In genomic region chr1:199735660-199736059, GRCh38 we compare ENCODE assay signal across 17 cellular contexts.
A peak's percentile ranks its signal among the peaks of the same experiment; 100 is the strongest.
DNase-seq lines count a peak whose midpoint lies in the region; ATAC-seq and TF ChIP-seq lines count a peak whose summit lies in the region.
"Had no signal": no experiment of that assay in that cellular context is flagged by ENCODE, and none has a peak within 500 bp of the region (broad histone marks: within the 10 kb centered on the region; RNA-seq: fewer than 3 reads in every experiment).

No MANE protein-coding gene starts in this region.

- intact Hi-C loops in IMR-90 (cut with micrococcal nuclease) (no loop called here), Caco-2 (cut with micrococcal nuclease; ENCODE audit: unreplicated experiment) (no loop called here)

- H3K4me3 Mint-ChIP-seq in WTC11 = no peak overlapping the region
- no peak overlapping the region for H3K4me3 Mint-ChIP-seq in Caco-2 (ENCODE audit: unreplicated experiment)
- H3K4me3 Mint-ChIP-seq in HFFc6 = no peak overlapping the region

- H3K79me2 ChIP-seq in ACC112 (ENCODE audit: control insufficient read depth, insufficient read depth, low read length, unreplicated experiment) = no peaks in the 10 kb centered on the region

- H4K91ac ChIP-seq in IMR-90 (ENCODE audit: insufficient read depth, low read depth, low read length) = no peak overlapping the region

- no peak overlapping the region for H2AK9ac ChIP-seq in IMR-90 (replicated peaks; ENCODE audit: low read depth, low read length, poor library complexity)

- no peak overlapping the region for H3K9ac ChIP-seq in IMR-90 (ENCODE audit: low read depth, low read length)
- H3K9ac ChIP-seq: BLaER1 had no signal

- H3K27ac Mint-ChIP-seq in WTC11 (no peak overlapping the region), Caco-2 (ENCODE audit: unreplicated experiment) (no peak overlapping the region), HFFc6 (no peak overlapping the region)

- H3K9me3 ChIP-seq in IMR-90 (ENCODE audit: control insufficient read depth, insufficient read depth, low read length) (no peaks in the 10 kb centered on the region), Caco-2 (no peaks in the 10 kb centered on the region)
- H3K9me3 ChIP-seq: BLaER1, SJSA1 had no signal

- H3K18ac ChIP-seq in IMR-90 (ENCODE audit: low read depth, low read length) = no peak overlapping the region

- H3K4me1 ChIP-seq in ACC112 (ENCODE audit: control insufficient read depth, insufficient read depth, low read length, unreplicated experiment) (no peaks in the 10 kb centered on the region), IMR-90 (ENCODE audit: control insufficient read depth, insufficient read depth, low read length) (no peaks in the 10 kb centered on the region), Caco-2 (no peaks in the 10 kb centered on the region)
- H3K4me1 ChIP-seq: BLaER1, SJSA1 had no signal

- H4K8ac ChIP-seq in IMR-90 (ENCODE audit: low read depth in 2 of 2, low read length in 2 of 2) = no peak overlapping the region

- no peak overlapping the region for H3K4ac ChIP-seq in IMR-90 (ENCODE audit: low read depth, low read length)

- H2AK5ac ChIP-seq in IMR-90 (ENCODE audit: low read depth, low read length) = no peak overlapping the region

- dilution Hi-C loops in IMR-90 (cut with HindIII; ENCODE audit: low sequenced_read_pairs, unreplicated experiment) = no loop called here

- no peak overlapping the region for H3K23ac ChIP-seq in IMR-90 (ENCODE audit: low read depth, low read length)

- H3K27ac ChIP-seq in ACC112 (ENCODE audit: low read depth, low read length) = no peak overlapping the region
- no peak overlapping the region for H3K27ac ChIP-seq in IMR-90 (ENCODE audit: insufficient read depth, low read length)
- H3K27ac ChIP-seq: BLaER1, SJSA1 had no signal

- H3K27me3 ChIP-seq in ACC112 (ENCODE audit: insufficient read depth, low read length) = no peaks in the 10 kb centered on the region
- no peaks in the 10 kb centered on the region for H3K27me3 ChIP-seq in IMR-90 (ENCODE audit: control insufficient read depth, insufficient read depth, low read length)
- H3K27me3 ChIP-seq in Caco-2 (replicated peaks; ENCODE audit: control insufficient read depth, insufficient read depth, low read length) = no peaks in the 10 kb centered on the region
- H3K27me3 ChIP-seq: BLaER1, SJSA1 had no signal

- CTCF ChIA-PET in IMR-90 (lab: Yijun Ruan, JAX) = interaction anchor here (0.7 kb wide), 1 partner anchor 39 kb away, joined by 3 read pairs; no protein-coding TSS in a partner anchor
- CTCF ChIA-PET in WTC11 (lab: Charles Lee) = no interaction called here
- CTCF ChIA-PET in Caco-2 (lab: Charles Lee) = no interaction called here

- 82% methylated on average over 2 of the region's 6 CpGs; no CpG with 5 or more reads in 1 of the 2 experiments for whole genome bisulfite sequencing in IMR-90 (ENCODE audit: extremely low coverage in 2 of 2, insufficient read length in 1 of 2), 2 experiments

- H3K4me2 ChIP-seq in IMR-90 (ENCODE audit: low read depth, low read length) = no peak overlapping the region
- H3K4me2 ChIP-seq: BLaER1 had no signal

- H2BK20ac ChIP-seq in IMR-90 (ENCODE audit: low read depth, low read length) = no peak overlapping the region

- no peak for DNase-seq in IMR-90
- DNase-seq in WTC11 (ENCODE audit: low spot score) = peak; percentile 12
- DNase-seq in left kidney (ENCODE audit: low read depth, low spot score) = peak; percentile 43
- no peak for DNase-seq in activated T-cell treated with anti-CD3 and anti-CD28 coated beads, Interleukin-2, amount 50 U/mL, for 1 hour
- DNase-seq in Caco-2 = no peak
- no peak for DNase-seq in GM13976 (ENCODE audit: low spot score)
- no peak for DNase-seq in HFFc6
- DNase-seq: DMS153, KBM-7, MV-4-11, NCI-H1417 treated with DMSO at 0.1 percent for 48 hours, NCI-H1930, NCI-H2171, NCI-H446 treated with DMSO at 0.1 percent for 48 hours had no signal

- in situ Hi-C loops in IMR-90 (cut with MboI; ENCODE audit: low sequenced_read_pairs) (no loop called here), GM13976 (cut with MboI; ENCODE audit: low sequenced_read_pairs, unreplicated experiment) (no loop called here)

- H3K79me1 ChIP-seq in IMR-90 (ENCODE audit: low read depth in 1 of 2, low read length in 2 of 2) = no peaks in the 10 kb centered on the region

- H3K4me3 ChIP-seq in ACC112 (ENCODE audit: low read depth, low read length) = no peak overlapping the region
- H3K4me3 ChIP-seq in IMR-90 (ENCODE audit: insufficient read depth, low read depth, low read length) = no peak overlapping the region
- no peak overlapping the region for H3K4me3 ChIP-seq in Caco-2 (ENCODE audit: low read depth, low read length)
- H3K4me3 ChIP-seq: BLaER1, SJSA1 had no signal

- H2BK120ac ChIP-seq in IMR-90 (ENCODE audit: low read depth, low read length) = no peak overlapping the region

- no peak overlapping the region for H2BK5ac ChIP-seq in IMR-90 (ENCODE audit: low read depth, low read length, poor library complexity, severe bottlenecking)

- no peak overlapping the region for H4K5ac ChIP-seq in IMR-90 (ENCODE audit: low read depth, low read length)

- no peaks in the 10 kb centered on the region for H3K27me3 Mint-ChIP-seq in WTC11 (ENCODE audit: low read depth)
- H3K27me3 Mint-ChIP-seq in Caco-2 (ENCODE audit: insufficient read depth, unreplicated experiment) = no peaks in the 10 kb centered on the region
- no peaks in the 10 kb centered on the region for H3K27me3 Mint-ChIP-seq in HFFc6 (ENCODE audit: insufficient read depth)

- POLR2A ChIA-PET in IMR-90 (lab: Charles Lee; ENCODE audit: unreplicated experiment) = no interaction called here
- POLR2A ChIA-PET in WTC11 (lab: Charles Lee) = no interaction called here
- POLR2A ChIA-PET in Caco-2 (lab: Charles Lee) = no interaction called here

- no peaks in the 10 kb centered on the region for H3K9me1 ChIP-seq in IMR-90 (ENCODE audit: insufficient read depth, low read length)

- BruUV-seq in IMR-90 (replicated peaks; lab: Mats Ljungman, UMichigan) = no TSS peak
- BruUV-seq in Caco-2 (replicated peaks; lab: Mats Ljungman, UMichigan) = no TSS peak

- H2AFZ ChIP-seq in ACC112 (ENCODE audit: low read length, unreplicated experiment) (peak overlapping the region; percentile 39), IMR-90 (replicated peaks; ENCODE audit: low read length, poor library complexity) (peak overlapping the region; percentile 82)

- no peak for TF ChIP-seq RAD21 in IMR-90 (IDR thresholded peaks at IDR 0.05; ENCODE audit: low read length)

- no peaks in the 10 kb centered on the region for H4K20me1 ChIP-seq in IMR-90 (ENCODE audit: insufficient read depth, low read length)
- H4K20me1 ChIP-seq: BLaER1 had no signal

- H3K56ac ChIP-seq in IMR-90 (ENCODE audit: extremely low read depth, insufficient read depth, low read length) = no peak overlapping the region

- H2BK15ac ChIP-seq in IMR-90 (ENCODE audit: low read depth, low read length) = no peak overlapping the region

- H3K36me3 Mint-ChIP-seq in WTC11 (no peaks in the 10 kb centered on the region), Caco-2 (ENCODE audit: insufficient read depth, unreplicated experiment) (no peaks in the 10 kb centered on the region), HFFc6 (ENCODE audit: low read depth) (no peaks in the 10 kb centered on the region)

- H3K14ac ChIP-seq in IMR-90 (replicated peaks; ENCODE audit: low read depth, low read length) = no peak overlapping the region

- H3K36me3 ChIP-seq in ACC112 (ENCODE audit: insufficient read depth, low read length) (no peaks in the 10 kb centered on the region), IMR-90 (ENCODE audit: control insufficient read depth, insufficient read depth, low read length) (no peaks in the 10 kb centered on the region), Caco-2 (ENCODE audit: control insufficient read depth, insufficient read depth, low read length) (no peaks in the 10 kb centered on the region)
- H3K36me3 ChIP-seq: BLaER1, SJSA1 had no signal

- peaks cover 13% of the 10 kb centered on the region for H3K4me1 Mint-ChIP-seq in WTC11
- H3K4me1 Mint-ChIP-seq in Caco-2 (ENCODE audit: low read depth, unreplicated experiment) = no peaks in the 10 kb centered on the region
- peaks cover 37% of the 10 kb centered on the region for H3K4me1 Mint-ChIP-seq in HFFc6 (ENCODE audit: low read depth)

- H3K9me3 Mint-ChIP-seq in WTC11 (peaks cover 3% of the 10 kb centered on the region; the same call in 1 of the 2 replicates), Caco-2 (ENCODE audit: unreplicated experiment) (no peaks in the 10 kb centered on the region), HFFc6 (no peaks in the 10 kb centered on the region)

- TF ChIP-seq POLR2A in IMR-90 (IDR thresholded peaks at IDR 0.05; ENCODE audit: low read depth, low read length) = no peak

- TF ChIP-seq CTCF in IMR-90 (conservative IDR thresholded peaks at IDR 0.05; ENCODE audit: low read depth, low read length) (no peak), WTC11 (IDR thresholded peaks at IDR 0.05) (no peak), Caco-2 (IDR thresholded peaks at IDR 0.05; ENCODE audit: insufficient read depth in 1 of 2, low read depth in 1 of 2, low read length in 1 of 2, severe bottlenecking in 1 of 2, unreplicated experiment in 1 of 2) (no peak), GM13976 (IDR thresholded peaks at IDR 0.05; ENCODE audit: borderline replicate concordance, control extremely low read depth, extremely low read depth, insufficient read depth, missing control alignments) (no peak), HFFc6 (IDR thresholded peaks at IDR 0.05) (no peak)

- ATAC-seq in IMR-90 (ENCODE audit: low read depth) (no peak), WTC11 (peak; percentile 80)

TF ChIP-seq in IMR-90, 13 proteins besides CTCF, POLR2A, EP300 and RAD21 (continues in another document):
- TF ChIP-seq FOS (IDR thresholded peaks at IDR 0.05; ENCODE audit: low read depth, low read length) = no peak
- TF ChIP-seq MXI1 (IDR thresholded peaks at IDR 0.05; ENCODE audit: borderline replicate concordance, low read depth, low read length) = no peak
- TF ChIP-seq CEBPB (IDR thresholded peaks at IDR 0.05; ENCODE audit: low read depth, low read length) = no peak
- TF ChIP-seq MAZ (IDR thresholded peaks at IDR 0.05; ENCODE audit: borderline replicate concordance, low read depth, low read length) = no peak

TF ChIP-seq in WTC11, 78 proteins besides CTCF, POLR2A, EP300 and RAD21 (continues in another document):
- no peak for TF ChIP-seq NFATC4 (CRISPR knock-in tag; IDR thresholded peaks at IDR 0.05)
- TF ChIP-seq MXD4 (CRISPR knock-in tag; IDR thresholded peaks at IDR 0.05; ENCODE audit: borderline replicate concordance) = no peak
- no peak for TF ChIP-seq RORB (CRISPR knock-in tag; IDR thresholded peaks at IDR 0.05)
- no peak for TF ChIP-seq FOXK1 (CRISPR knock-in tag; IDR thresholded peaks at IDR 0.05)
- TF ChIP-seq OVOL2 (CRISPR knock-in tag; IDR thresholded peaks at IDR 0.05; ENCODE audit: borderline replicate concordance) = no peak
- TF ChIP-seq NFYB (CRISPR knock-in tag; conservative IDR thresholded peaks at IDR 0.05; ENCODE audit: low read depth) = no peak
- no peak for TF ChIP-seq NFE2L1 (CRISPR knock-in tag; IDR thresholded peaks at IDR 0.05)
- no peak for TF ChIP-seq FOXP1 (CRISPR knock-in tag; IDR thresholded peaks at IDR 0.05; ENCODE audit: borderline replicate concordance)
- TF ChIP-seq ZBTB21 (CRISPR knock-in tag; IDR thresholded peaks at IDR 0.05; ENCODE audit: borderline replicate concordance) = no peak

Comparison
In these comparisons a context has a peak if more than half of its experiments do, and no peak if none do; other contexts are left out.
1. DNase-seq: peak in WTC11 (single experiment) and left kidney (single experiment); none in IMR-90 (single experiment), activated T-cell treated with anti-CD3 and anti-CD28 coated beads, Interleukin-2, amount 50 U/mL, for 1 hour (single experiment), Caco-2 (0 of 2), GM13976 (single experiment) and HFFc6 (single experiment).